In genomic region chr12:13103391-13104033, GRCh38 we compare ENCODE assay signal across 11 cellular contexts. TPM values are rescaled to one million over a fixed set of nuclear protein-coding genes. Genes with fewer than 3 reads are reported as not detected.
DNase-seq lines count a peak whose midpoint lies in the region; ATAC-seq, FAIRE-seq and TF ChIP-seq lines count a peak whose summit lies in the region.
"Had no signal": no experiment of that assay in that cellular context is flagged by ENCODE, and none has a peak within 500 bp of the region (broad histone marks: within the 10 kb centered on the region; RNA-seq: fewer than 3 reads in every experiment).

Gene GSG1, minus strand, starts transcription at chr12:13103667. Its CDS starts 155 bp downstream, at chr12:13103512.

- peaks cover 6 to 9% (median 7%) of the 10 kb centered on the region in 5 experiments for H3K9me3 Mint-ChIP-seq in brain
- peaks cover 0 to 4% (median 0%) of the 10 kb centered on the region in 9 donors for H3K9me3 Mint-ChIP-seq in naive thymus-derived CD8-positive, alpha-beta T cell

- H3K27ac Mint-ChIP-seq in brain = peak within 1 kb of the TSS in 4 of 5 experiments; percentile 63 to 93 (median 87)
- H3K27ac Mint-ChIP-seq in naive thymus-derived CD8-positive, alpha-beta T cell = peak within 1 kb of the TSS; percentile 91 to 98 (median 98)

- ATAC-seq in naive thymus-derived CD8-positive, alpha-beta T cell = no peak
- no peak for ATAC-seq in HG02763 (IDR thresholded peaks at IDR 0.05; ENCODE audit: unreplicated experiment)

- H3K4me1 Mint-ChIP-seq in brain = peaks cover 47% of the 10 kb centered on the region
- H3K4me1 Mint-ChIP-seq in naive thymus-derived CD8-positive, alpha-beta T cell = peaks cover 15 to 46% (median 37%) of the 10 kb centered on the region in 4 donors

- no peak for TF ChIP-seq CTCF in brain (conservative IDR thresholded peaks at IDR 0.05)

- H3K4me3 Mint-ChIP-seq in brain = peak within 1 kb of the TSS in 4 of 5 experiments; percentile 51 to 84 (median 61)
- peak within 1 kb of the TSS in 9 of 10 donors; percentile 49 to 86 (median 79) for H3K4me3 Mint-ChIP-seq in naive thymus-derived CD8-positive, alpha-beta T cell

- peak; percentile 40 for DNase-seq in stimulated activated CD4-positive, alpha-beta T cell treated with anti-CD3 and anti-CD28 coated beads, Interleukin-15, amount 100 ng/mL, for 24 hours
- DNase-seq in stimulated activated CD4-positive, alpha-beta T cell treated with anti-CD3 and anti-CD28 coated beads, Interleukin-12 subunit alpha, Interleukin-12 subunit beta, amount 100 ng/mL, for 4 hours = no peak
- no peak for DNase-seq in naive thymus-derived CD8-positive, alpha-beta T cell
- no peak for DNase-seq in urothelium cell line (ENCODE audit: low spot score)
- no peak for DNase-seq in hippocampal formation (lab: John Stamatoyannopoulos, UW)
- DNase-seq in effector CD8-positive, alpha-beta T cell (lab: John Stamatoyannopoulos, UW) = no peak
- DNase-seq: NCI-H1092 treated with DMSO at 0.1 percent for 48 hours had no signal

- peaks cover 3% of the 10 kb centered on the region for H3K27me3 Mint-ChIP-seq in brain
- no peaks in the 10 kb centered on the region for H3K27me3 Mint-ChIP-seq in naive thymus-derived CD8-positive, alpha-beta T cell

- FAIRE-seq in urothelium cell line (lab: Jason Lieb, UNC) = peak; percentile 66
- FAIRE-seq: H54 had no signal

- H3K36me3 Mint-ChIP-seq in brain = peaks cover 4% of the 10 kb centered on the region
- H3K36me3 Mint-ChIP-seq in naive thymus-derived CD8-positive, alpha-beta T cell = no peaks in the 10 kb centered on the region

- POLR2A ChIA-PET in naive thymus-derived CD8-positive, alpha-beta T cell (lab: Charles Lee) = no interaction called here

RNA-seq across cellular contexts. Expression of gene GSG1, which starts in this region (rescaled TPM):
- polyA plus RNA-seq in brain (ENCODE audit: insufficient read depth, low read depth, low replicate concordance) = not detected
- total RNA-seq in naive thymus-derived CD8-positive, alpha-beta T cell = not detected
- polyA plus RNA-seq in naive thymus-derived CD8-positive, alpha-beta T cell = under 1 TPM in 1 of 3 donors, not detected in 2; 0.21 TPM
- total RNA-seq: Daoy had no signal
